17 cellular contexts compared by ENCODE assay signal in the genomic region with DNA sequence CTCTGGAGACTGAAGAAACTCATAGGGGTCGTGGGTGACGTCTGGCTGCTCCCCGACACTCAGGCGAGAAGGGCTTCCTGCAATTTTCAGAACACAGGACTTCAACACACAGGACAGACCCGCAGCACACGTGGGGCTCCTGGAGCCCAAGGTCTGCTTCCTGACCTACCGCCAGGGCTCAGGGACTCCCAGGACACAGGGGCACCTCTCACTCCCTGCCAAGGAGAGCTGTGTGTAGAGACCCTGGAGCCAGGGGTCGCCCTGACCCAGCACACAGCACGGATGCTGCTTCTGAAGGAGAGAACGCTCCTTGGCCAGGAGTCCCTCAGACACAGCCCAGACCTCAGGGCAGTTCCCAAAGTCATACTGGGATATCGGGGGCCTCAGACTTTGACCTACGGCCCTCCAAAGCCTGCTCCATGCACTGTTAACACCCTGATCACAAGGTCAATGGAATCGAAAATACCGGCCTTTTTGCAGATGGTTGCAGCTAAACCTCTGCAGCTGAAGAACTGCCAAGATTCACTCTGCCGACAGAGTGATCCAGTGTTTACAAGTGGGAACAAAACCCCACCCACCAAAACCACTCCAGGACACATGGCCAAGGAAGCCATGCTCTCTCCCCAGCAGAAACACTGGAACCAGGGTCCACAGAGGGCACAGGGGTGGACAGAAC. TPM values are rescaled to one million over a fixed set of nuclear protein-coding genes. Genes with fewer than 3 reads are reported as not detected.
"Had no signal": no experiment of that assay in that cellular context is flagged by ENCODE, and none has a peak within 500 bp of the region (broad histone marks: within the 10 kb centered on the region; RNA-seq: fewer than 3 reads in every experiment).

No MANE protein-coding gene starts in this region.

- H3K27me3 ChIP-seq: left lung, right atrium auricular region, stomach, suprapubic skin, transverse colon, uterus had no signal

- H3K4me1 ChIP-seq: left lung, prostate gland, right atrium auricular region, suprapubic skin, transverse colon, uterus had no signal

- H3K27ac ChIP-seq: left lung, prostate gland, right atrium auricular region, stomach, suprapubic skin, transverse colon had no signal

- ATAC-seq: activated CD4-positive, alpha-beta T cell treated with anti-CD3 and anti-CD28 coated beads for 36 hours; left lung; naive thymus-derived CD8-positive, alpha-beta T cell had no signal

- DNase-seq: activated B cell treated with CpG ODN at 0.5 μM for 24 hours; activated CD4-positive, alpha-beta T cell treated with anti-CD3 and anti-CD28 coated beads for 36 hours; activated CD4-positive, alpha-beta T cell treated with anti-CD3 and anti-CD28 coated beads, Interleukin-2, amount 50 U/mL, for 48 hours; activated naive CD4-positive, alpha-beta T cell treated with Interleukin-2 at 50 U/mL for 16 hours; activated naive CD8-positive, alpha-beta T cell treated with anti-CD3 and anti-CD28 coated beads, Interleukin-2, amount 10 ng/mL, durations not matched to agents 7 days and 5 days; activated T-cell treated with anti-CD3 and anti-CD28 coated beads, Interleukin-2, amount 50 U/mL, for 48 hours; amygdala; effector CD4-positive, alpha-beta T cell; naive thymus-derived CD8-positive, alpha-beta T cell; stimulated activated CD4-positive, alpha-beta T cell treated with anti-CD3 and anti-CD28 coated beads, Interleukin-1b, Interleukin-23, amount 100 ng/mL, for 48 hours; stomach; transverse colon; uterus had no signal

- H3K9me3 ChIP-seq: left lung, prostate gland, right atrium auricular region, stomach, suprapubic skin, transverse colon, uterus had no signal

- H3K36me3 ChIP-seq: uterus had no signal

- H3K4me3 ChIP-seq: left lung, prostate gland, right atrium auricular region, stomach, suprapubic skin, transverse colon, uterus had no signal

RNA-seq across cellular contexts. Expression of a gene that starts 13.8 kb away (rescaled TPM):
- polyA plus RNA-seq: naive thymus-derived CD8-positive, alpha-beta T cell had no signal
